Comparison of ENCODE assay signal across 9 cellular contexts in genomic region chr1:157521056-157521455, GRCh38. TPM values are rescaled to one million over a fixed set of nuclear protein-coding genes. Genes with fewer than 3 reads are reported as not detected.
"Had no signal": no experiment of that assay in that cellular context is flagged by ENCODE, and none has a peak within 500 bp of the region (broad histone marks: within the 10 kb centered on the region; RNA-seq: fewer than 3 reads in every experiment).

No MANE protein-coding gene starts in this region.

- FAIRE-seq: G401.6, GM12878, GM12891, GM12892, GM18507, GM19239 had no signal

- H3K4me3 ChIP-seq: GM12878 had no signal

- DNase-seq: GDM1, GF-D8 had no signal

- ATAC-seq: GM12878 had no signal

RNA-seq across cellular contexts. Expression of gene FCRL5, which starts 31.3 kb away (rescaled TPM):
- total RNA-seq: G401 had no signal
